Comparison of ENCODE assay signal across 8 cellular contexts in the genomic region with DNA sequence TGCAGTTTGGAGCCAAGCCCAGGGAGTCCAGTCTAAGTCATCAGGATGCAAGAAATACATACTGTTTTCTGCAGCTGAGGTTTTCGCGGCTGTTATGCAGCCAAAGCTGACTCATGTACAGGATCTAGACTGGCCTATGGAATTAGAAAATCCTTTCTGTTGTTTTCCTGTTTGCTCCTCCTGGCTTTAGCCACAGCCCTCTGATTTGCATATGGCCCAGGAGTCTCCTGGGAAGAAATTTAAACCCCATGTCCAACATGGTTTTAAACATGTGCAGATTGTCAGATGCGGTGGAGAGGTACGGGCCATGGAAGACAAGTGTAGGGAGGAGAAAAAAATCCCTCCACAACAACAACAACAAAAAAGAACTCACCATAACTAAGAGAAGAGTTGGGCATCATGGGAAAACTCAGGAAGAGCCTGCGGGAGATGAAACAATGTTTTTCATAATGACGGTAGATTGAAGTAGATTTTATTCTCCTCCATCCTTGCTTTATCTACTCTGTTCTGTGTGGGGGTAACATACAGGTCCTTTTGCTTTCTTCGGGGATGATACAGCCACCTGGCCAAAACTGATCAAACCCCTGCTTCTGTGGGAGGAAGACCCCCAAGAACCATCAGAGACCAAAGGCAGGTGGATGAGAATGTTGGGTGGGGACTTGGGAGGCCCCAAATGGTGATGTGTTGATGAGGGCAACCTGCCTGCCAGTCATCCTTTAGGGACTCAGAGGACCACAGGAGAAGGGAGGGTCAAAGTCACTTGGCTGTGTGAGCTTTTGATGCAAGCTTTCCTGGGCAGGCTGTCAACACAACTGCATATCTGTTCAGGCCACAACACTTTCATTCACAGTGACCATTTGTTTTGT. TPM values are rescaled to one million over a fixed set of nuclear protein-coding genes. Genes with fewer than 3 reads are reported as not detected.
DNase-seq lines count a peak whose midpoint lies in the region; ATAC-seq and TF ChIP-seq lines count a peak whose summit lies in the region.

No MANE protein-coding gene starts in this region.

- no peak overlapping the region for H3K4me2 ChIP-seq in osteoblast (ENCODE audit: insufficient read depth, low read length)

- H3K36me3 Mint-ChIP-seq in dendritic cell treated with granulocyte-macrophage colony-stimulating factor and Interleukin-4, amounts not matched to agents 40 ng/mL and 50 ng/mL, for 4 days (ENCODE audit: low read depth), result no peaks in the 10 kb centered on the region

- no peaks in the 10 kb centered on the region for H3K36me3 ChIP-seq in osteoblast (ENCODE audit: insufficient read depth, low read length)

- H3K4me3 Mint-ChIP-seq in dendritic cell treated with granulocyte-macrophage colony-stimulating factor and Interleukin-4, amounts not matched to agents 40 ng/mL and 50 ng/mL, for 4 days, result no peak overlapping the region

- H3K79me2 ChIP-seq in osteoblast (ENCODE audit: insufficient read depth, low read length), result no peaks in the 10 kb centered on the region

- H2AFZ ChIP-seq in osteoblast (ENCODE audit: low read length), result no peak overlapping the region

- no peaks in the 10 kb centered on the region for H3K27me3 ChIP-seq in osteoblast (ENCODE audit: insufficient read depth, low read length)

- peaks cover 8% of the 10 kb centered on the region for H3K9me3 Mint-ChIP-seq in dendritic cell treated with granulocyte-macrophage colony-stimulating factor and Interleukin-4, amounts not matched to agents 40 ng/mL and 50 ng/mL, for 4 days

- peak; percentile 6 for DNase-seq in SIG-M5 treated with dmso at 0.1 percent for 504 hours (lab: John Stamatoyannopoulos, UW; ENCODE audit: unreplicated experiment)
- DNase-seq in SIG-M5 (lab: John Stamatoyannopoulos, UW), result no peak
- DNase-seq in NCI-H526 (lab: John Stamatoyannopoulos, UW), result peak; percentile 73 to 88
- peak; percentile 95 for DNase-seq in osteoblast (ENCODE audit: insufficient read length, low spot score, missing footprints)
- no peak for DNase-seq in NCI-H146 (lab: John Stamatoyannopoulos, UW)
- DNase-seq in sciatic nerve (ENCODE audit: low spot score), result no peak

- H3K27ac ChIP-seq in osteoblast (ENCODE audit: low read depth, low read length), result peak overlapping the region; percentile 98

- no peak overlapping the region for H3K4me3 ChIP-seq in osteoblast (ENCODE audit: insufficient read depth, low read length)

- TF ChIP-seq CTCF in osteoblast (IDR thresholded peaks at IDR 0.05; ENCODE audit: extremely low read depth, low read depth, low read length), result no peak

- no peaks in the 10 kb centered on the region for H3K9me3 ChIP-seq in osteoblast (ENCODE audit: low read depth, low read length)

- peak overlapping the region; percentile 69 for H3K27ac Mint-ChIP-seq in dendritic cell treated with granulocyte-macrophage colony-stimulating factor and Interleukin-4, amounts not matched to agents 40 ng/mL and 50 ng/mL, for 4 days

- H3K27me3 Mint-ChIP-seq in dendritic cell treated with granulocyte-macrophage colony-stimulating factor and Interleukin-4, amounts not matched to agents 40 ng/mL and 50 ng/mL, for 4 days, result peaks cover 44% of the 10 kb centered on the region

- ATAC-seq in GM21515 (IDR thresholded peaks at IDR 0.05; ENCODE audit: unreplicated experiment), result no peak
- no peak for ATAC-seq in sciatic nerve

- no peaks in the 10 kb centered on the region for H4K20me1 ChIP-seq in osteoblast (ENCODE audit: insufficient read depth, low read length)

- intact Hi-C loops in dendritic cell treated with granulocyte-macrophage colony-stimulating factor and Interleukin-4, amounts not matched to agents 40 ng/mL and 50 ng/mL, for 4 days (cut with micrococcal nuclease), result no loop called here
- intact Hi-C loops in sciatic nerve (cut with DNase I), result no loop called here

- no peaks in the 10 kb centered on the region for H3K4me1 ChIP-seq in osteoblast (ENCODE audit: insufficient read depth, low read length)

- H3K4me1 Mint-ChIP-seq in dendritic cell treated with granulocyte-macrophage colony-stimulating factor and Interleukin-4, amounts not matched to agents 40 ng/mL and 50 ng/mL, for 4 days (ENCODE audit: low read depth), result peaks cover 19% of the 10 kb centered on the region

RNA-seq across cellular contexts. Expression of a gene that starts 29.8 kb away (rescaled TPM):
- total RNA-seq in osteoblast (27.1 and 32.7 TPM in 2 replicates), sciatic nerve (46.7 TPM)

Comparison
In these comparisons a context has a peak if more than half of its experiments do, and no peak if none do; other contexts are left out.
1. DNase-seq: peak in SIG-M5 treated with dmso at 0.1 percent for 504 hours (single experiment), NCI-H526 (2 of 2) and osteoblast (single experiment); none in SIG-M5 (single experiment), NCI-H146 (single experiment) and sciatic nerve (single experiment).